8 cellular contexts compared by ENCODE assay signal in the genomic region with DNA sequence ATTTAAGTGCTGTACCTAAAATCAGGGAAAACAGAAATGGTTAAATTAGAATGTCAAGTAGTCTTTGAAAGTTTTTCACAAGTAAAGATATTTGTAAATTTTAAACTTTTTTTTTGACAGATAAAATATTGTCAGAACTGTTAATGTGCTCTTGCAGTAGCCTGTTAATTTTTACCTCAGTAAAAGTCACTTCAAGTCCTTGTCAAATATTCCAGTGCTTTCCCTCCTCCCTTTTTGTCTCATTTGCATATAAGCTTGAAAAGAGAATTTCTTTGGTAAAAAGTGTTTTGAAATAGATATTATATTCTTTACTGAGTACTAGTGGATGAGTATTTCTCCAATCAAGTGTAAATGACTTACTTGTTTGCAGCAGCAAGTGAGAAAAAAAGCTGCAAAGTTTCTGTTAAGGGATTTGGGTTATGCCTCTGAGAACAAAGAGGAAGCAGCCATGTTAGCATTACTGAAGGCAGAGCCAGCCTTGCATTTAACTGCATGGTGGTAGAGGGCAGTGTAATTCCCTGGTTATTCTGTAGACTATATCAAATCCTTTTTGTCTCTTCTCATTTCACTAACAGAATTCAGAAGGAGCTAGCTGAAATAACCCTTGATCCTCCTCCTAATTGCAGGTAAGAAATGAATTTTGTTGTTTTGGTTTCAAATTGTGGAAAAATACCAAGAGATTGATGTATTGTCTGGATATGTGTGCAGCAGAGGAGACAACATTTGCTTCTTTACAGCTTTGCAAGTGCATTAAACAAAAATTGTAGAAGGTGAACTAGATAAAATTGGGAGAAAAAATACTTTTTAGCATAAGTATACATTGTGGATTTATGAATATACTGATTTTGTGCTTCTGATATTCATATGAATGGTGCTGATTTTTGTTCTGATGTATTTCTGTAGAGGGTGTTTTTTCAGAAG. TPM values are rescaled to one million over a fixed set of nuclear protein-coding genes. Genes with fewer than 3 reads are reported as not detected.
A peak's percentile ranks its signal among the peaks of the same experiment; 100 is the strongest.
DNase-seq lines count a peak whose midpoint lies in the region; ATAC-seq and FAIRE-seq lines count a peak whose summit lies in the region.

No MANE protein-coding gene starts in this region.

- H3K36me3 ChIP-seq in skeletal muscle satellite cell (ENCODE audit: insufficient read depth, low read length) = peaks cover 22% of the 10 kb centered on the region

- peak overlapping the region; percentile 53 for H3K4me3 ChIP-seq in skeletal muscle satellite cell (ENCODE audit: low read length)

- peak overlapping the region; percentile 95 for H3K9ac ChIP-seq in skeletal muscle satellite cell (ENCODE audit: low read depth, low read length)

- H3K9me3 ChIP-seq in skeletal muscle satellite cell (replicated peaks; ENCODE audit: low read length) = no peaks in the 10 kb centered on the region

- peak overlapping the region; percentile 78 for H3K4me2 ChIP-seq in skeletal muscle satellite cell (ENCODE audit: low read length)

- H3K27me3 ChIP-seq in skeletal muscle satellite cell (ENCODE audit: control insufficient read depth, insufficient read depth, low read length) = no peaks in the 10 kb centered on the region

- peaks cover 37% of the 10 kb centered on the region for H3K4me1 ChIP-seq in skeletal muscle satellite cell (ENCODE audit: control insufficient read depth, insufficient read depth, low read length)

- peak; percentile 27 for DNase-seq in DMS153 treated with DMSO at 0.1 percent for 48 hours (lab: John Stamatoyannopoulos, UW; ENCODE audit: unreplicated experiment)
- no peak for DNase-seq in GM19239 (ENCODE audit: insufficient read length, low spot score)
- DNase-seq in NCI-H345 (lab: John Stamatoyannopoulos, UW) = peak; percentile 59
- peak; percentile 6 for DNase-seq in activated CD4-positive, alpha-beta T cell treated with anti-CD3 and anti-CD28 coated beads, Interleukin-2, amount 50 U/mL, for 1 hour
- DNase-seq in hepatic stellate cell (ENCODE audit: low spot score) = peak; percentile 22
- no peak for DNase-seq in T-helper 9 cell

- peak; percentile 38 for ATAC-seq in HG03159 (IDR thresholded peaks at IDR 0.05; ENCODE audit: unreplicated experiment)

- FAIRE-seq in GM19239 (lab: Jason Lieb, UNC) = peak; percentile 94

RNA-seq across cellular contexts. Expression of a gene that starts 3.3 kb away (rescaled TPM):
- 93.9 and 153 TPM in 2 replicates for total RNA-seq in skeletal muscle satellite cell (2012; rRNA removed)

Comparison
In these comparisons a context has a peak if more than half of its experiments do, and no peak if none do; other contexts are left out.
1. DNase-seq: peak in DMS153 treated with DMSO at 0.1 percent for 48 hours (single experiment), NCI-H345 (single experiment), activated CD4-positive, alpha-beta T cell treated with anti-CD3 and anti-CD28 coated beads, Interleukin-2, amount 50 U/mL, for 1 hour (single experiment) and hepatic stellate cell (single experiment); none in GM19239 (single experiment) and T-helper 9 cell (single experiment).